Comparison of ENCODE assay signal across 22 cellular contexts in genomic region chr11:133661867-133662266, GRCh38.
"Had no signal": no experiment of that assay in that cellular context is flagged by ENCODE, and none has a peak within 500 bp of the region (broad histone marks: within the 10 kb centered on the region; RNA-seq: fewer than 3 reads in every experiment).

No MANE protein-coding gene starts in this region.

- H3K36me3 Mint-ChIP-seq: memory B cell; naive thymus-derived CD4-positive, alpha-beta T cell; natural killer cell treated with Interleukin-12 subunit alpha and Interleukin-12 subunit beta and Interleukin-15 and Interleukin-18, amount 100 ng/mL, for 72 hours; stimulated activated naive B cell treated with anti-CD40 and anti-IgM and Interleukin-4, amounts not matched to agents 10 μg/mL and 1 μg/mL and 100 μg/mL, for 72 hours had no signal

- H3K27me3 Mint-ChIP-seq: natural killer cell treated with Interleukin-12 subunit alpha and Interleukin-12 subunit beta and Interleukin-15 and Interleukin-18, amount 100 ng/mL, for 72 hours; stimulated activated naive B cell treated with anti-CD40 and anti-IgM and Interleukin-4, amounts not matched to agents 10 μg/mL and 1 μg/mL and 100 μg/mL, for 72 hours had no signal

- H3K4me3 Mint-ChIP-seq: memory B cell; naive thymus-derived CD4-positive, alpha-beta T cell; natural killer cell treated with Interleukin-12 subunit alpha and Interleukin-12 subunit beta and Interleukin-15 and Interleukin-18, amount 100 ng/mL, for 72 hours; stimulated activated naive B cell treated with anti-CD40 and anti-IgM and Interleukin-4, amounts not matched to agents 10 μg/mL and 1 μg/mL and 100 μg/mL, for 72 hours had no signal

- DNase-seq: islet precursor cell; left ventricle myocardium inferior; midbrain; mucosa of descending colon; naive thymus-derived CD4-positive, alpha-beta T cell; ovary; retina; right cardiac atrium; stimulated activated CD4-positive, alpha-beta T cell treated with anti-CD3 and anti-CD28 coated beads, Interleukin-12 subunit alpha, Interleukin-12 subunit beta, amount 100 ng/mL, for 4 hours; stimulated activated CD4-positive, alpha-beta T cell treated with anti-CD3 and anti-CD28 coated beads, Interleukin-15, amount 100 ng/mL, for 24 hours; stimulated activated CD4-positive, alpha-beta T cell treated with anti-CD3 and anti-CD28 coated beads, Interleukin-2, amount 100 ng/mL, for 24 hours; stimulated activated CD4-positive, alpha-beta T cell treated with anti-CD3 and anti-CD28 coated beads, Interleukin-4, amount 100 ng/mL, for 1 hour; stimulated activated naive B cell treated with anti-CD40 and anti-IgM and Interleukin-4, amounts not matched to agents 10 μg/mL and 1 μg/mL and 100 μg/mL, for 72 hours; stimulated activated naive CD8-positive, alpha-beta T cell treated with anti-CD3 and anti-CD28 coated beads, Interleukin-15, Interleukin-2, amounts not matched to agents 100 U/mL and 50 U/mL, for 24 hours; stomach; testis; thyroid gland; transverse colon; upper lobe of right lung had no signal

- H3K4me1 Mint-ChIP-seq: memory B cell; naive thymus-derived CD4-positive, alpha-beta T cell; stimulated activated naive B cell treated with anti-CD40 and anti-IgM and Interleukin-4, amounts not matched to agents 10 μg/mL and 1 μg/mL and 100 μg/mL, for 72 hours had no signal

- H3K27ac Mint-ChIP-seq: memory B cell; naive thymus-derived CD4-positive, alpha-beta T cell; natural killer cell treated with Interleukin-12 subunit alpha and Interleukin-12 subunit beta and Interleukin-15 and Interleukin-18, amount 100 ng/mL, for 72 hours; progenitor cell of endocrine pancreas; stimulated activated naive B cell treated with anti-CD40 and anti-IgM and Interleukin-4, amounts not matched to agents 10 μg/mL and 1 μg/mL and 100 μg/mL, for 72 hours had no signal
